ENCODE assay signal across 35 cellular contexts in the genomic region with DNA sequence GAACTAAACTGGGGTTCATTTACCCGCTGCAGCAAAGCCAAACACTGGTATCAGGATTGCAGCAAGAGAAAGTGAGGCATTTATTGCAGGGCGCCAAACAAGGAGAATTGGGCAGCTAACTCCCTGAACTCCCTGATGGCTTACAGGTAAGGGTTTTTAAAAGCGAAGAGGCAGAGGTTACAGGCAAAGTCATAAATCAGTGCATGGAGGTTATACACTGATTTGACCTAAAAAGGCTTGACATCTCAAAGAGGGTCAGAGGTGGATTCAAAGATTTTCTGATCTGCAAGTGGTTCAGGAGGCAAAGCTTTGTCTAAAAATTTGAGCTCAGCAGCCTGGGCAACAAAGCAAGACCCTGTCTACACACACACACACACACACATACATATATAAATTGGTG.
"Had no signal": no experiment of that assay in that cellular context is flagged by ENCODE, and none has a peak within 500 bp of the region (broad histone marks: within the 10 kb centered on the region; RNA-seq: fewer than 3 reads in every experiment).

No MANE protein-coding gene starts in this region.

- H3K27me3 ChIP-seq: ascending aorta, cardiac muscle cell had no signal

- H3K27me3 Mint-ChIP-seq: activated CD4-positive, alpha-beta memory T cell treated with anti-CD3 and anti-CD28 coated beads, Interleukin-2, amount 10 ng/mL, durations not matched to agents 7 days and 5 days; activated CD4-positive, alpha-beta T cell treated with anti-CD3 and anti-CD28 coated beads for 36 hours; activated CD8-positive, alpha-beta memory T cell treated with anti-CD3 and anti-CD28 coated beads, Interleukin-2, amount 10 ng/mL, durations not matched to agents 7 days and 5 days; activated naive CD4-positive, alpha-beta T cell treated with anti-CD3 and anti-CD28 coated beads, Interleukin-2, amount 50 U/mL, for 24 hours; activated naive CD8-positive, alpha-beta T cell treated with anti-CD3 and anti-CD28 coated beads, Interleukin-2, amount 10 ng/mL, durations not matched to agents 7 days and 5 days; activated naive CD8-positive, alpha-beta T cell treated with anti-CD3 and anti-CD28 coated beads, Interleukin-2, amount 50 U/mL, for 24 hours; activated T-cell treated with anti-CD3 and anti-CD28 coated beads, Interleukin-2, amount 50 U/mL, for 24 hours had no signal

- H3K4me3 ChIP-seq: ascending aorta, cardiac muscle cell had no signal

- H3K4me1 ChIP-seq: ascending aorta had no signal

- H3K27ac Mint-ChIP-seq: activated CD4-positive, alpha-beta memory T cell treated with anti-CD3 and anti-CD28 coated beads, Interleukin-2, amount 10 ng/mL, durations not matched to agents 7 days and 5 days; activated CD8-positive, alpha-beta memory T cell treated with anti-CD3 and anti-CD28 coated beads, Interleukin-2, amount 10 ng/mL, durations not matched to agents 7 days and 5 days; activated naive CD4-positive, alpha-beta T cell treated with anti-CD3 and anti-CD28 coated beads, Interleukin-2, amount 10 ng/mL, durations not matched to agents 7 days and 5 days; activated naive CD4-positive, alpha-beta T cell treated with anti-CD3 and anti-CD28 coated beads, Interleukin-2, amount 50 U/mL, for 24 hours; activated naive CD8-positive, alpha-beta T cell treated with anti-CD3 and anti-CD28 coated beads, Interleukin-2, amount 50 U/mL, for 24 hours; activated T-helper 2 cell treated with anti-CD3 and anti-CD28 coated beads, Interferon-gamma antibody, Interleukin-2, Interleukin-4, amounts not matched to agents 10 μg/mL and 5 μg/mL and 100 μg/mL, durations not matched to agents 14 hours and 24 hours and 36 hours; brain; T-helper 2 cell treated with Interferon-gamma antibody and Interleukin-4, amounts not matched to agents 5 μg/mL and 100 μg/mL, for 36 hours; WTC11 had no signal

- H3K9me3 Mint-ChIP-seq: activated CD4-positive, alpha-beta memory T cell treated with anti-CD3 and anti-CD28 coated beads, Interleukin-2, amount 10 ng/mL, durations not matched to agents 7 days and 5 days; activated naive CD4-positive, alpha-beta T cell treated with anti-CD3 and anti-CD28 coated beads, Interleukin-2, amount 10 ng/mL, durations not matched to agents 7 days and 5 days; activated naive CD4-positive, alpha-beta T cell treated with anti-CD3 and anti-CD28 coated beads, Interleukin-2, amount 50 U/mL, for 24 hours; activated naive CD8-positive, alpha-beta T cell treated with anti-CD3 and anti-CD28 coated beads, Interleukin-2, amount 50 U/mL, for 24 hours; central memory CD8-positive, alpha-beta T cell; WTC11 had no signal

- H3K36me3 ChIP-seq: ascending aorta, cardiac muscle cell, WERI-Rb-1 had no signal

- DNase-seq: activated CD4-positive, alpha-beta memory T cell treated with anti-CD3 and anti-CD28 coated beads, Interleukin-2, amount 10 ng/mL, durations not matched to agents 7 days and 5 days; activated CD4-positive, alpha-beta T cell treated with anti-CD3 and anti-CD28 coated beads for 1 hour; activated CD4-positive, alpha-beta T cell treated with anti-CD3 and anti-CD28 coated beads for 36 hours; activated CD4-positive, alpha-beta T cell treated with anti-CD3 and anti-CD28 coated beads for 48 hours; activated CD4-positive, alpha-beta T cell treated with anti-CD3 and anti-CD28 coated beads, Interleukin-2, amount 50 U/mL, for 1 hour; activated CD4-positive, alpha-beta T cell treated with anti-CD3 and anti-CD28 coated beads, Interleukin-2, amount 50 U/mL, for 4 hours; activated CD4-positive, CD25-positive, alpha-beta regulatory T cell; activated CD8-positive, alpha-beta memory T cell treated with anti-CD3 and anti-CD28 coated beads, Interleukin-2, amount 10 ng/mL, durations not matched to agents 7 days and 5 days; activated CD8-positive, alpha-beta T cell treated with anti-CD3 and anti-CD28 coated beads, Interleukin-2, amount 10 ng/mL, durations not matched to agents 7 days and 5 days; activated effector memory CD4-positive, alpha-beta T cell treated with Interleukin-2 at 50 U/mL for 16 hours; activated gamma-delta T cell; activated naive CD4-positive, alpha-beta T cell treated with anti-CD3 and anti-CD28 coated beads, Interleukin-2, amount 10 ng/mL, durations not matched to agents 7 days and 5 days; activated naive CD4-positive, alpha-beta T cell treated with Interleukin-2 at 50 U/mL for 16 hours; activated naive CD8-positive, alpha-beta T cell treated with anti-CD3 and anti-CD28 coated beads, Interleukin-2, amount 10 ng/mL, durations not matched to agents 7 days and 5 days; activated naive CD8-positive, alpha-beta T cell treated with anti-CD3 and anti-CD28 coated beads, Interleukin-2, amount 50 U/mL, for 24 hours; activated T-cell treated with anti-CD3 and anti-CD28 coated beads, Interleukin-2, amount 50 U/mL, for 24 hours; amygdala; anterior cingulate cortex; caudate nucleus; cerebellar nuclear complex; SW 1271; T-helper 1 cell; T-helper 2 cell; T-helper 9 cell; WERI-Rb-1 had no signal

- H3K27ac ChIP-seq: ascending aorta, cardiac muscle cell, WERI-Rb-1 had no signal

- H3K9me3 ChIP-seq: ascending aorta had no signal

- H3K4me1 Mint-ChIP-seq: brain had no signal

- H3K36me3 Mint-ChIP-seq: activated CD8-positive, alpha-beta memory T cell treated with anti-CD3 and anti-CD28 coated beads, Interleukin-2, amount 10 ng/mL, durations not matched to agents 7 days and 5 days; activated naive CD4-positive, alpha-beta T cell treated with anti-CD3 and anti-CD28 coated beads, Interleukin-2, amount 50 U/mL, for 24 hours; brain; WTC11 had no signal

- H3K4me3 Mint-ChIP-seq: activated CD4-positive, alpha-beta memory T cell treated with anti-CD3 and anti-CD28 coated beads, Interleukin-2, amount 10 ng/mL, durations not matched to agents 7 days and 5 days; activated CD4-positive, alpha-beta T cell treated with anti-CD3 and anti-CD28 coated beads for 36 hours; activated CD8-positive, alpha-beta memory T cell treated with anti-CD3 and anti-CD28 coated beads, Interleukin-2, amount 10 ng/mL, durations not matched to agents 7 days and 5 days; activated CD8-positive, alpha-beta T cell treated with anti-CD3 and anti-CD28 coated beads, Interleukin-2, amount 10 ng/mL, durations not matched to agents 7 days and 5 days; activated naive CD4-positive, alpha-beta T cell treated with anti-CD3 and anti-CD28 coated beads, Interleukin-2, amount 10 ng/mL, durations not matched to agents 7 days and 5 days; activated naive CD4-positive, alpha-beta T cell treated with anti-CD3 and anti-CD28 coated beads, Interleukin-2, amount 50 U/mL, for 24 hours; activated naive CD8-positive, alpha-beta T cell treated with anti-CD3 and anti-CD28 coated beads, Interleukin-2, amount 10 ng/mL, durations not matched to agents 7 days and 5 days; activated naive CD8-positive, alpha-beta T cell treated with anti-CD3 and anti-CD28 coated beads, Interleukin-2, amount 50 U/mL, for 24 hours; activated T-cell treated with anti-CD3 and anti-CD28 coated beads, Interleukin-2, amount 50 U/mL, for 24 hours; brain; central memory CD8-positive, alpha-beta T cell; T-helper 1 cell treated with Interleukin-12 subunit alpha and Interleukin-12 subunit beta and Interleukin-4 antibody, amounts not matched to agents 30 μg/mL and 1 μg/mL, for 36 hours; T-helper 2 cell treated with Interferon-gamma antibody and Interleukin-4, amounts not matched to agents 5 μg/mL and 100 μg/mL, for 36 hours; WTC11 had no signal

- ATAC-seq: activated CD4-positive, alpha-beta T cell treated with anti-CD3 and anti-CD28 coated beads for 36 hours; activated CD4-positive, CD25-positive, alpha-beta regulatory T cell treated with anti-CD3 and anti-CD28 coated beads, Interleukin-2, amount 50 U/mL, for 24 hours; activated CD8-positive, alpha-beta memory T cell treated with anti-CD3 and anti-CD28 coated beads, Interleukin-2, amount 10 ng/mL, durations not matched to agents 7 days and 5 days; activated CD8-positive, alpha-beta T cell treated with anti-CD3 and anti-CD28 coated beads, Interleukin-2, amount 10 ng/mL, durations not matched to agents 7 days and 5 days; activated naive CD8-positive, alpha-beta T cell treated with anti-CD3 and anti-CD28 coated beads, Interleukin-2, amount 50 U/mL, for 24 hours; WTC11 had no signal
